ENCODE assay signal across 8 cellular contexts in the genomic region with DNA sequence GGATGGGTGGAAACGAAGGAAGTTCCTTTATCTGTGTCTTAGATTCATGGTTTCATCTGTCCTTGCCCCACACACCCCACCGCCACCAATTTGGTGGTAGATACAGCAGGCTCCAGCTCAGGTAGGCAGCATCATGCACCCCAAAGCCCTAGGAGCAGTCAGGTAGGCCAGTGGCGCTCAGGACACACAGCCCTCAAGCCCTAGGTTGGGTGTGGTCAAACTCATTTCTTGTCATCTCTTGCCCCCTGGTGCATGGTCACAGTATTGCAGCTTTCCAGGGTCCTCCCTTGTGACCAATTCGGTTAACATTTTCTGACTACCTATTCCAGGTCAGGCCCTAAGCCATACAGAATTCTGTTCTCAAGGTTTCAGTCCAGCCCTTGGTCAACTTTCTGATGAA. TPM values are rescaled to one million over a fixed set of nuclear protein-coding genes. Genes with fewer than 3 reads are reported as not detected.
DNase-seq lines count a peak whose midpoint lies in the region; ATAC-seq and TF ChIP-seq lines count a peak whose summit lies in the region.

No MANE protein-coding gene starts in this region.

- H3K36me3 ChIP-seq in esophagus squamous epithelium, result no peaks in the 10 kb centered on the region

- intact Hi-C loops in esophagus squamous epithelium (cut with DNase I) (loop anchor here (5.0 kb wide), 1 partner anchor 529 kb away; no protein-coding TSS in a partner anchor), posterior cingulate gyrus (cut with DNase I) (loop anchor here (1.0 kb wide), 1 partner anchor 530 kb away; no protein-coding TSS in a partner anchor)

- no peak overlapping the region for H3K27ac ChIP-seq in esophagus squamous epithelium

- WGBS in esophagus squamous epithelium, 2 donors, result 23 to 47% methylated on average over 2 to 3 of the region's 4 CpGs

- H3K27me3 ChIP-seq in esophagus squamous epithelium, result no peaks in the 10 kb centered on the region

- no peaks in the 10 kb centered on the region for H3K9me3 ChIP-seq in esophagus squamous epithelium

- peak; percentile 83 for ATAC-seq in HG02571 (IDR thresholded peaks at IDR 0.05; ENCODE audit: unreplicated experiment)

- TF ChIP-seq CTCF in esophagus squamous epithelium (IDR thresholded peaks at IDR 0.05), result peak in 5 of 6 experiments; percentile 52 to 70 (median 63)

- DNase-seq in NCI-H524 (lab: John Stamatoyannopoulos, UW), result peak; percentile 12 to 60
- DNase-seq in NCI-H524 treated with DMSO at 0.1 percent for 48 hours (lab: John Stamatoyannopoulos, UW), result no peak
- peak; percentile 2 for DNase-seq in NCI-H2171 (lab: John Stamatoyannopoulos, UW)
- DNase-seq in activated CD8-positive, alpha-beta memory T cell treated with anti-CD3 and anti-CD28 coated beads for 48 hours (ENCODE audit: low read depth in 2 of 3, low spot score in 2 of 3), result peak; percentile 15 to 52 (median 22)
- DNase-seq in esophagus squamous epithelium (lab: John Stamatoyannopoulos, UW), result no peak
- DNase-seq in posterior cingulate gyrus, result peak in 6 of 10 donors; percentile 30 to 58 (median 43)
- no peak for DNase-seq in kidney glomerular epithelial cell (lab: John Stamatoyannopoulos, UW)

- TF ChIP-seq POLR2A in esophagus squamous epithelium (IDR thresholded peaks at IDR 0.05), result no peak

- H3K4me1 ChIP-seq in esophagus squamous epithelium, result no peaks in the 10 kb centered on the region

- no peak overlapping the region for H3K4me3 ChIP-seq in esophagus squamous epithelium

RNA-seq across cellular contexts. Expression of a gene that starts 14.5 kb away (rescaled TPM):
- 1 to 10 TPM in 1 of 4 donors, under 1 TPM in 2, not detected in 1; 0.15 to 1.1 (median 0.41) TPM for total RNA-seq in esophagus squamous epithelium

RNA-seq across cellular contexts. Expression of a gene that starts 35.0 kb away (rescaled TPM):
- not detected for total RNA-seq in esophagus squamous epithelium

RNA-seq across cellular contexts. Expression of a gene that starts 53.7 kb away (rescaled TPM):
- total RNA-seq in esophagus squamous epithelium, result not detected

Comparison
In these comparisons a context has a peak if more than half of its experiments do, and no peak if none do; other contexts are left out.
1. DNase-seq: peak in NCI-H524 (2 of 2), NCI-H2171 (single experiment), activated CD8-positive, alpha-beta memory T cell treated with anti-CD3 and anti-CD28 coated beads for 48 hours (3 of 3) and posterior cingulate gyrus (6 of 10); none in NCI-H524 treated with DMSO at 0.1 percent for 48 hours (single experiment), esophagus squamous epithelium (single experiment) and kidney glomerular epithelial cell (single experiment).